In the genomic region with DNA sequence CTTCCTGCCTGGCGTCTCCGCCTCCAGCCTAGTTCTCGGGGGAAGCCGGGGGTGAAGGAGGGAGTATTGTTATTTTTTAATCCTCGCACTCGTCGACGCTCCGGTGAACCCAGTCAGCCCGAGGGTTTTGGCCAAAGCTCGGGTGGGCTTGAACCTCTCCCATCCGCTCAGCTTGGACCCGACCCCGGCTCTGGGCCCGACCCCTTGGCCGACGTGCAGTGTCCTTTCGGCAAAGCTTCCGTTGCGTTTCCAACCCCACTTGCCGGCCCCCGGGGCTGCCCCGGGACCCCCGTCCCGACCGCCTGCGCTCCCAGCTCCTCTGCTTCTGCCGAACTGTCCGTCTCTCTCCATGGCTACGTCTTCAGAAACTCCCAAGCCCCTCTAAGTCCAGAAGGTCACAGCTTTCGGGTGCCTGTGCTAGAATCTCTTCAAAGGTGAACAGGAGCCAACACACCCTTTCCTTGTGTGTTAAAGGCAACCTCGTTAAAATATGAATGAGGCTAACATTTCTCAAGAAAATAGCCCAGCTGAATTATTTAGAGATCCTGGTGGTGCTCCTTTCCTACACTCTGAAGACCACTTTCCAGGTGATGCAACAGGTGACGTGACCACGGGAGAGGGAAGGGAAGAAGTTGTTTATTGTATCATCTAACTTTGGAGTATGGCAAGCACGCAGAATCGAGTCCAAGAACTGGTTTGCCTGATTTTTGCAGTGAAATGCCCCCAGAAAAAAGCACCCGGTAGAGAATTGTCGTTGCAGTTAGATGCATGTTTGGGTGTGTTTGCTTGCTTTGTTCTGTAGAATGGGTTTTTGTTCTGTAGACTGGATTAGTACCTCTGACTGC, we compare ENCODE assay signal across 8 cellular contexts. TPM values are rescaled to one million over a fixed set of nuclear protein-coding genes. Genes with fewer than 3 reads are reported as not detected.
DNase-seq lines count a peak whose midpoint lies in the region; ATAC-seq and TF ChIP-seq lines count a peak whose summit lies in the region.

No MANE protein-coding gene starts in this region.

- POLR2A ChIA-PET in AG04449 (lab: Yijun Ruan, JAX): no interaction called here

- peak overlapping the region; percentile 89 for H3K4me2 ChIP-seq in GM23248 (ENCODE audit: unreplicated experiment)
- peak overlapping the region; percentile 87 for H3K4me2 ChIP-seq in SU-DHL-6 (ENCODE audit: low read depth, low read length, poor library complexity, severe bottlenecking)
- peak overlapping the region; percentile 99 for H3K4me2 ChIP-seq in smooth muscle cell

- no peaks in the 10 kb centered on the region for H3K36me3 ChIP-seq in GM23248 (ENCODE audit: low read depth)
- peaks cover 31% of the 10 kb centered on the region for H3K36me3 ChIP-seq in SU-DHL-6 (ENCODE audit: low read length)
- H3K36me3 ChIP-seq in smooth muscle cell (ENCODE audit: low read depth): no peaks in the 10 kb centered on the region

- H3K4me3 ChIP-seq in AG04449 (ENCODE audit: low read depth, low read length): peak overlapping the region; percentile 90
- peak overlapping the region; percentile 89 for H3K4me3 ChIP-seq in GM23248
- H3K4me3 ChIP-seq in SU-DHL-6 (ENCODE audit: insufficient read depth, low read length, poor library complexity, severe bottlenecking): peak overlapping the region; percentile 94
- peak overlapping the region; percentile 79 for H3K4me3 ChIP-seq in right cardiac atrium (ENCODE audit: low read length)
- H3K4me3 ChIP-seq in smooth muscle cell: peak overlapping the region; percentile 92

- peak overlapping the region; percentile 82 for H3K27ac ChIP-seq in GM23248
- peak overlapping the region; percentile 83 for H3K27ac ChIP-seq in SU-DHL-6 (ENCODE audit: low read depth, low read length)
- peak overlapping the region; percentile 84 for H3K27ac ChIP-seq in right cardiac atrium (ENCODE audit: low read length)
- peak overlapping the region; percentile 81 for H3K27ac ChIP-seq in smooth muscle cell (ENCODE audit: low read depth)

- ATAC-seq in right cardiac atrium (peak in 1 of 2 donors; percentile 0), HG03565 (IDR thresholded peaks at IDR 0.05; ENCODE audit: unreplicated experiment) (no peak)
- no peak for ATAC-seq in activated T-cell treated with anti-CD3 and anti-CD28 coated beads, Interleukin-2, amount 50 U/mL, for 4 hours

- H3K36me3 Mint-ChIP-seq in activated T-cell treated with anti-CD3 and anti-CD28 coated beads, Interleukin-2, amount 50 U/mL, for 4 hours (ENCODE audit: insufficient read depth): peaks cover 14% of the 10 kb centered on the region

- no peaks in the 10 kb centered on the region for H3K9me2 ChIP-seq in GM23248 (ENCODE audit: insufficient read depth)
- H3K9me2 ChIP-seq in SU-DHL-6 (replicated peaks; ENCODE audit: insufficient read depth, low read length): no peaks in the 10 kb centered on the region

- TF ChIP-seq CTCF in AG04449 (IDR thresholded peaks at IDR 0.05; ENCODE audit: insufficient read depth, low read length, missing control alignments) (no peak), SU-DHL-6 (IDR thresholded peaks at IDR 0.05; ENCODE audit: insufficient read depth, low read length, poor library complexity, severe bottlenecking) (no peak), smooth muscle cell (IDR thresholded peaks at IDR 0.05; ENCODE audit: borderline replicate concordance, insufficient read depth, poor library complexity, severe bottlenecking) (no peak)

- DNase-seq in AG04449 (ENCODE audit: low read depth, low spot score): no peak
- DNase-seq in GM23248: peak; percentile 54
- DNase-seq in right cardiac atrium: no peak
- no peak for DNase-seq in smooth muscle cell (lab: John Stamatoyannopoulos, UW; ENCODE audit: unreplicated experiment)
- no peak for DNase-seq in activated T-cell treated with anti-CD3 and anti-CD28 coated beads, Interleukin-2, amount 50 U/mL, for 4 hours
- DNase-seq in NCI-H1105 treated with DMSO at 0.1 percent for 48 hours (lab: John Stamatoyannopoulos, UW): no peak

- H3K9me3 Mint-ChIP-seq in activated T-cell treated with anti-CD3 and anti-CD28 coated beads, Interleukin-2, amount 50 U/mL, for 4 hours: no peaks in the 10 kb centered on the region

- in situ Hi-C loops in GM23248 (cut with MboI): no loop called here

- H3K9me3 ChIP-seq in GM23248 (ENCODE audit: low read depth): no peaks in the 10 kb centered on the region
- no peaks in the 10 kb centered on the region for H3K9me3 ChIP-seq in SU-DHL-6 (ENCODE audit: insufficient read depth, low read length)
- no peaks in the 10 kb centered on the region for H3K9me3 ChIP-seq in right cardiac atrium (ENCODE audit: control insufficient read depth, low read length)
- H3K9me3 ChIP-seq in smooth muscle cell (replicated peaks; ENCODE audit: low read depth): no peaks in the 10 kb centered on the region

- H3K4me1 Mint-ChIP-seq in activated T-cell treated with anti-CD3 and anti-CD28 coated beads, Interleukin-2, amount 50 U/mL, for 4 hours (ENCODE audit: low read depth): peaks cover 24% of the 10 kb centered on the region

- H3F3A ChIP-seq in GM23248 (ENCODE audit: insufficient read depth): peaks cover 9% of the 10 kb centered on the region; the same call in 1 of the 2 replicates
- peaks cover 30% of the 10 kb centered on the region; the same call in 1 of the 2 replicates for H3F3A ChIP-seq in SU-DHL-6 (ENCODE audit: insufficient read depth)
- no peaks in the 10 kb centered on the region for H3F3A ChIP-seq in smooth muscle cell (ENCODE audit: low read depth)

- CTCF ChIA-PET in AG04449 (lab: Yijun Ruan, JAX): interaction anchor here (0.9 to 3.9 kb wide), 6 partner anchors 10 to 143 kb away, joined by 3 to 20 read pairs (median 6); no protein-coding TSS in a partner anchor

- H3K79me2 ChIP-seq in GM23248 (ENCODE audit: insufficient read depth): peaks cover 56% of the 10 kb centered on the region
- H3K79me2 ChIP-seq in SU-DHL-6 (ENCODE audit: insufficient read depth, low read length): peaks cover 57% of the 10 kb centered on the region
- H3K79me2 ChIP-seq in smooth muscle cell (ENCODE audit: low read depth): peaks cover 55% of the 10 kb centered on the region

- WGBS in GM23248 (ENCODE audit: low coverage in 1 of 2, low lambda C conversion rate in 2 of 2, missing lambda C conversion rate in 2 of 2), 2 experiments: 1% methylated on average over 29 to 38 of the region's 38 CpGs
- under 1% methylated on average over 38 of the region's 38 CpGs for WGBS in right cardiac atrium
- WGBS in smooth muscle cell (ENCODE audit: low lambda C conversion rate): 1% methylated on average over 31 of the region's 38 CpGs

- H3K9ac ChIP-seq in GM23248 (peak overlapping the region; percentile 91), SU-DHL-6 (ENCODE audit: low read length) (peak overlapping the region; percentile 100), smooth muscle cell (ENCODE audit: low read depth) (peak overlapping the region; percentile 89)

- H3K4me3 Mint-ChIP-seq in activated T-cell treated with anti-CD3 and anti-CD28 coated beads, Interleukin-2, amount 50 U/mL, for 4 hours: no peak overlapping the region

- peaks cover 9% of the 10 kb centered on the region for H4K20me1 ChIP-seq in GM23248 (ENCODE audit: insufficient read depth)
- H4K20me1 ChIP-seq in SU-DHL-6 (ENCODE audit: low read depth, low read length): peaks cover 16% of the 10 kb centered on the region
- peaks cover 49% of the 10 kb centered on the region for H4K20me1 ChIP-seq in smooth muscle cell (ENCODE audit: low read depth)

- intact Hi-C loops in right cardiac atrium (cut with DNase I): loop anchor here in 1 of 4 donors (10.0 kb wide), 1 partner anchor 321 kb away; no protein-coding TSS in a partner anchor

- H2AFZ ChIP-seq in GM23248: peak overlapping the region; percentile 76
- H2AFZ ChIP-seq in SU-DHL-6 (ENCODE audit: low read depth, low read length, severe bottlenecking): no peak overlapping the region
- peak overlapping the region; percentile 88 for H2AFZ ChIP-seq in smooth muscle cell (ENCODE audit: low read depth)

- H3K27me3 Mint-ChIP-seq in activated T-cell treated with anti-CD3 and anti-CD28 coated beads, Interleukin-2, amount 50 U/mL, for 4 hours (ENCODE audit: low read depth): no peaks in the 10 kb centered on the region

- H3K4me1 ChIP-seq in GM23248 (ENCODE audit: insufficient read depth) (peaks cover 27% of the 10 kb centered on the region), right cardiac atrium (ENCODE audit: control insufficient read depth, insufficient read depth, low read length) (peaks cover 11% of the 10 kb centered on the region), smooth muscle cell (ENCODE audit: low read depth) (peaks cover 29% of the 10 kb centered on the region)

- H3K27me3 ChIP-seq in GM23248 (replicated peaks; ENCODE audit: insufficient read depth): no peaks in the 10 kb centered on the region
- no peaks in the 10 kb centered on the region for H3K27me3 ChIP-seq in SU-DHL-6 (ENCODE audit: low read length)
- H3K27me3 ChIP-seq in right cardiac atrium (ENCODE audit: control insufficient read depth, insufficient read depth): no peaks in the 10 kb centered on the region
- H3K27me3 ChIP-seq in smooth muscle cell (ENCODE audit: low read depth): no peaks in the 10 kb centered on the region

RNA-seq across cellular contexts. Expression of a gene that starts 0.7 kb away (rescaled TPM):
- 58.9 and 65.9 TPM in 2 replicates for total RNA-seq in GM23248 (2014; rRNA removed; shearing (Covaris generic))
- polyA plus RNA-seq in GM23248 (2016; fragmentation: Nextera tagmentation; extraction: Ambion mirVana) (43.1 and 43.9 TPM in 2 replicates), right cardiac atrium (12.1 TPM), smooth muscle cell (31.5 and 39.4 TPM in 2 replicates)
- total RNA-seq in right cardiac atrium (10 to 100 TPM; 23.7 to 27.0 (median 24.6) TPM), smooth muscle cell (56.3 and 67.9 TPM in 2 replicates)
- 10 to 100 TPM; 34.5 to 35.1 (median 34.9) TPM for total RNA-seq in activated T-cell treated with anti-CD3 and anti-CD28 coated beads, Interleukin-2, amount 50 U/mL, for 4 hours
